8 cellular contexts compared by ENCODE assay signal in genomic region chr9:71783120-71783523, GRCh38. TPM values are rescaled to one million over a fixed set of nuclear protein-coding genes. Genes with fewer than 3 reads are reported as not detected.
DNase-seq lines count a peak whose midpoint lies in the region; ATAC-seq, FAIRE-seq and TF ChIP-seq lines count a peak whose summit lies in the region.

No MANE protein-coding gene starts in this region.

- no peaks in the 10 kb centered on the region for H4K20me1 ChIP-seq in GM23338 (replicated peaks; ENCODE audit: insufficient read depth)

- intact Hi-C loops in lower leg skin (cut with DNase I; ENCODE audit: low total_unique reads): no loop called here

- H3K27ac Mint-ChIP-seq in GM23338: no peak overlapping the region
- H3K27ac Mint-ChIP-seq in stimulated activated naive CD8-positive, alpha-beta T cell treated with anti-CD3 and anti-CD28 coated beads, Interleukin-15, Interleukin-2, amounts not matched to agents 100 ng/mL and 50 ng/mL, for 24 hours: peak overlapping the region; percentile 98

- H3K27me3 Mint-ChIP-seq in GM23338 (ENCODE audit: insufficient read depth, low read depth, poor library complexity): no peaks in the 10 kb centered on the region
- H3K27me3 Mint-ChIP-seq in stimulated activated naive CD8-positive, alpha-beta T cell treated with anti-CD3 and anti-CD28 coated beads, Interleukin-15, Interleukin-2, amounts not matched to agents 100 ng/mL and 50 ng/mL, for 24 hours: no peaks in the 10 kb centered on the region

- H3K9me2 ChIP-seq in GM23338 (ENCODE audit: insufficient read depth): no peaks in the 10 kb centered on the region

- H3K4me3 Mint-ChIP-seq in GM23338: no peak overlapping the region
- peak overlapping the region; percentile 53 for H3K4me3 Mint-ChIP-seq in stimulated activated naive CD8-positive, alpha-beta T cell treated with anti-CD3 and anti-CD28 coated beads, Interleukin-15, Interleukin-2, amounts not matched to agents 100 ng/mL and 50 ng/mL, for 24 hours

- POLR2A ChIA-PET in HEK293T (lab: Yijun Ruan, JAX): no interaction called here

- no peak overlapping the region for H2AFZ ChIP-seq in GM23338

- H3K4me2 ChIP-seq in GM23338: no peak overlapping the region

- no peaks in the 10 kb centered on the region for H3K79me2 ChIP-seq in GM23338 (replicated peaks; ENCODE audit: insufficient read depth)

- CTCF ChIA-PET in HEK293T (lab: Yijun Ruan, JAX): no interaction called here

- TF ChIP-seq CTCF in GM23338 (conservative IDR thresholded peaks at IDR 0.05; ENCODE audit: low read depth in 2 of 2): peak in 1 of 2 experiments; percentile 23; a peak in 1 of 4 replicates
- TF ChIP-seq CTCF in lower leg skin (IDR thresholded peaks at IDR 0.05): no peak

- peaks cover 3% of the 10 kb centered on the region; the same call in 1 of the 3 replicates for H3K9me3 Mint-ChIP-seq in GM23338
- H3K9me3 Mint-ChIP-seq in stimulated activated naive CD8-positive, alpha-beta T cell treated with anti-CD3 and anti-CD28 coated beads, Interleukin-15, Interleukin-2, amounts not matched to agents 100 ng/mL and 50 ng/mL, for 24 hours: peaks cover 5% of the 10 kb centered on the region

- peak; percentile 70 for FAIRE-seq in GM12892 (lab: Jason Lieb, UNC)

- no peak for TF ChIP-seq POLR2A in GM12892 (IDR thresholded peaks at IDR 0.05; ENCODE audit: low read depth, low read length)
- TF ChIP-seq POLR2A in lower leg skin (IDR thresholded peaks at IDR 0.05): no peak

- H3K4me1 ChIP-seq in GM23338 (ENCODE audit: insufficient read depth): no peaks in the 10 kb centered on the region

- H3K27me3 ChIP-seq in GM23338 (ENCODE audit: insufficient read depth): no peaks in the 10 kb centered on the region

- H3F3A ChIP-seq in GM23338 (replicated peaks; ENCODE audit: low read depth): no peaks in the 10 kb centered on the region

- H3K36me3 Mint-ChIP-seq in GM23338 (ENCODE audit: low read depth): no peaks in the 10 kb centered on the region
- H3K36me3 Mint-ChIP-seq in stimulated activated naive CD8-positive, alpha-beta T cell treated with anti-CD3 and anti-CD28 coated beads, Interleukin-15, Interleukin-2, amounts not matched to agents 100 ng/mL and 50 ng/mL, for 24 hours (ENCODE audit: low read depth): peaks cover 6% of the 10 kb centered on the region

- ATAC-seq in GM23338: peak; percentile 28; the same call in 1 of the 3 replicates

- DNase-seq in GM12892 (ENCODE audit: insufficient read length) (no peak), GM23338 (ENCODE audit: low spot score) (no peak), NCI-H69 (lab: John Stamatoyannopoulos, UW) (peak; percentile 86), lower leg skin (ENCODE audit: low spot score in 2 of 2) (peak; percentile 32 to 89), NCI-H1930 (lab: John Stamatoyannopoulos, UW) (no peak), HEK293T (ENCODE audit: extremely low spot score) (no peak)
- DNase-seq in activated T-cell treated with anti-CD3 and anti-CD28 coated beads, Interleukin-2, amount 50 U/mL, for 48 hours: peak; percentile 85 to 87

- WGBS in lower leg skin, 2 donors: 42 to 46% methylated on average over 9 of the region's 9 CpGs

- peaks cover 4% of the 10 kb centered on the region; the same call in 2 of the 3 replicates for H3K4me1 Mint-ChIP-seq in GM23338
- H3K4me1 Mint-ChIP-seq in stimulated activated naive CD8-positive, alpha-beta T cell treated with anti-CD3 and anti-CD28 coated beads, Interleukin-15, Interleukin-2, amounts not matched to agents 100 ng/mL and 50 ng/mL, for 24 hours (ENCODE audit: low read depth): peaks cover 67% of the 10 kb centered on the region

- no peaks in the 10 kb centered on the region for H3K36me3 ChIP-seq in GM23338 (ENCODE audit: insufficient read depth)

- no peak overlapping the region for H3K4me3 ChIP-seq in GM23338
- H3K4me3 ChIP-seq in lower leg skin (ENCODE audit: low read depth, poor library complexity, severe bottlenecking): no peak overlapping the region

- no peak overlapping the region for H3K27ac ChIP-seq in GM23338 (ENCODE audit: low read depth)

TF ChIP-seq in GM23338, 12 proteins besides CTCF, POLR2A, EP300 and RAD21:
- TF ChIP-seq EZH2phosphoT487 (IDR thresholded peaks at IDR 0.05; ENCODE audit: unreplicated experiment): no peak
- no peak for TF ChIP-seq POLR2AphosphoS5 (IDR thresholded peaks at IDR 0.05; ENCODE audit: low read depth)
- TF ChIP-seq JUNB (IDR thresholded peaks at IDR 0.05; ENCODE audit: unreplicated experiment): no peak
- TF ChIP-seq REST (IDR thresholded peaks at IDR 0.05; ENCODE audit: unreplicated experiment): no peak

TF ChIP-seq in HEK293T, 16 proteins besides CTCF, POLR2A, EP300 and RAD21:
- TF ChIP-seq PKNOX1 (IDR thresholded peaks at IDR 0.05): no peak
- no peak for TF ChIP-seq FOXA1 (IDR thresholded peaks at IDR 0.05)
- TF ChIP-seq ZNF384 (IDR thresholded peaks at IDR 0.05): no peak
- no peak for TF ChIP-seq SP1 (IDR thresholded peaks at IDR 0.05)
- TF ChIP-seq ELF4 (IDR thresholded peaks at IDR 0.05): no peak
- TF ChIP-seq CTBP1 (IDR thresholded peaks at IDR 0.05; ENCODE audit: borderline replicate concordance): no peak
- TF ChIP-seq TARDBP (IDR thresholded peaks at IDR 0.05): no peak
- TF ChIP-seq LEF1 (IDR thresholded peaks at IDR 0.05; ENCODE audit: borderline replicate concordance): no peak
- no peak for TF ChIP-seq L3MBTL2 (conservative IDR thresholded peaks at IDR 0.05)
- TF ChIP-seq SUZ12 (IDR thresholded peaks at IDR 0.05): no peak
- no peak for TF ChIP-seq FOXM1 (IDR thresholded peaks at IDR 0.05; ENCODE audit: borderline replicate concordance)
- no peak for TF ChIP-seq NFRKB (IDR thresholded peaks at IDR 0.05)
TF ChIP-seq in HEK293T: peak in this region for 0.

RNA-seq across cellular contexts. Expression of gene CEMIP2, which starts 14.8 kb away (rescaled TPM):
- 0.57 TPM for polyA plus RNA-seq in GM12892 (2012; ENCODE audit: missing spikeins)
- 70.4 and 76.7 TPM in 2 replicates for total RNA-seq in GM23338 (2014; rRNA removed; shearing (Covaris generic))
- 23.0 and 23.8 TPM in 2 replicates for polyA plus RNA-seq in GM23338 (2016; fragmentation: Nextera tagmentation; extraction: Ambion mirVana)
- 10 to 100 TPM; 20.6 to 48.6 (median 29.0) TPM for total RNA-seq in lower leg skin

Comparison
In these comparisons a context has a peak if more than half of its experiments do, and no peak if none do; other contexts are left out.
1. DNase-seq: peak in NCI-H69 (single experiment), activated T-cell treated with anti-CD3 and anti-CD28 coated beads, Interleukin-2, amount 50 U/mL, for 48 hours (2 of 2) and lower leg skin (2 of 2); none in GM12892 (single experiment), GM23338 (single experiment), NCI-H1930 (0 of 2) and HEK293T (single experiment).